Comparison of ENCODE assay signal across 15 cellular contexts in genomic region chr11:57303280-57303989, GRCh38. TPM values are rescaled to one million over a fixed set of nuclear protein-coding genes. Genes with fewer than 3 reads are reported as not detected.
DNase-seq lines count a peak whose midpoint lies in the region; ATAC-seq and TF ChIP-seq lines count a peak whose summit lies in the region.
"Had no signal": no experiment of that assay in that cellular context is flagged by ENCODE, and none has a peak within 500 bp of the region (broad histone marks: within the 10 kb centered on the region; RNA-seq: fewer than 3 reads in every experiment).

No MANE protein-coding gene starts in this region.

- H3K27ac Mint-ChIP-seq in progenitor cell of endocrine pancreas, result peak overlapping the region; percentile 87
- no peak overlapping the region for H3K27ac Mint-ChIP-seq in activated CD4-positive, alpha-beta T cell treated with anti-CD3 and anti-CD28 coated beads, Interleukin-2, amount 10 ng/mL, durations not matched to agents 7 days and 5 days
- H3K27ac Mint-ChIP-seq: activated B cell treated with CpG ODN at 0.5 μM for 24 hours, IgD-negative memory B cell, naive B cell had no signal

- H3K4me1 ChIP-seq in NT2/D1 (ENCODE audit: insufficient read depth, insufficient read length), result peaks cover 15% of the 10 kb centered on the region

- peak; percentile 80 for DNase-seq in H7
- DNase-seq in NT2/D1 (ENCODE audit: low read depth, low spot score), result no peak
- no peak for DNase-seq in epithelial cell of prostate (ENCODE audit: low read depth, low spot score)
- DNase-seq in progenitor cell of endocrine pancreas (ENCODE audit: low spot score, unreplicated experiment), result no peak
- DNase-seq in activated CD4-positive, alpha-beta T cell treated with anti-CD3 and anti-CD28 coated beads, Interleukin-2, amount 10 ng/mL, durations not matched to agents 7 days and 5 days, result no peak
- DNase-seq in activated CD4-positive, alpha-beta T cell treated with anti-CD3 and anti-CD28 coated beads, Interleukin-2, amount 50 U/mL, for 48 hours, result no peak
- DNase-seq: activated B cell treated with CpG ODN at 0.5 μM for 24 hours, activated T-cell treated with anti-CD3 and anti-CD28 coated beads for 4 hours, naive B cell, NCI-H146, testis had no signal

- TF ChIP-seq CTCF in progenitor cell of endocrine pancreas (IDR thresholded peaks at IDR 0.05; ENCODE audit: unreplicated experiment), result no peak

- H3K36me3 ChIP-seq in H7 (replicated peaks; ENCODE audit: control insufficient read depth, insufficient read depth, low read length), result peaks cover 41% of the 10 kb centered on the region
- H3K36me3 ChIP-seq in NT2/D1 (ENCODE audit: insufficient read depth, insufficient read length, low read length), result peaks cover 89% of the 10 kb centered on the region

- no peaks in the 10 kb centered on the region for H3K9me3 Mint-ChIP-seq in progenitor cell of endocrine pancreas (ENCODE audit: low read depth)
- H3K9me3 Mint-ChIP-seq in activated CD4-positive, alpha-beta T cell treated with anti-CD3 and anti-CD28 coated beads, Interleukin-2, amount 10 ng/mL, durations not matched to agents 7 days and 5 days, result peaks cover 6% of the 10 kb centered on the region

- peaks cover 5% of the 10 kb centered on the region; the same call in 1 of the 2 replicates for H3K9me3 ChIP-seq in NT2/D1 (ENCODE audit: insufficient read depth, low read length)
- H3K9me3 ChIP-seq: testis had no signal

- peak overlapping the region; percentile 85 for H3K27ac ChIP-seq in epithelial cell of prostate
- H3K27ac ChIP-seq: testis had no signal

- CTCF ChIA-PET in activated CD4-positive, alpha-beta T cell treated with anti-CD3 and anti-CD28 coated beads, Interleukin-2, amount 10 ng/mL, durations not matched to agents 7 days and 5 days (lab: Charles Lee), result interaction anchor here (1.1 kb wide), 1 partner anchor 8 kb away, joined by 3 read pairs; no protein-coding TSS in a partner anchor

- H3K27me3 ChIP-seq in H7 (ENCODE audit: control insufficient read depth, insufficient read depth, low read length) (no peaks in the 10 kb centered on the region), NT2/D1 (ENCODE audit: insufficient read depth, insufficient read length) (no peaks in the 10 kb centered on the region)
- H3K27me3 ChIP-seq: testis had no signal

- ATAC-seq in GM18520 (IDR thresholded peaks at IDR 0.05; ENCODE audit: unreplicated experiment) (no peak), GM18498 (IDR thresholded peaks at IDR 0.05; ENCODE audit: unreplicated experiment) (no peak)

- H3K4me3 Mint-ChIP-seq in progenitor cell of endocrine pancreas (ENCODE audit: low read depth), result no peak overlapping the region
- H3K4me3 Mint-ChIP-seq in activated CD4-positive, alpha-beta T cell treated with anti-CD3 and anti-CD28 coated beads, Interleukin-2, amount 10 ng/mL, durations not matched to agents 7 days and 5 days, result no peak overlapping the region
- H3K4me3 Mint-ChIP-seq: activated B cell treated with CpG ODN at 0.5 μM for 24 hours had no signal

- POLR2A ChIA-PET in activated CD4-positive, alpha-beta T cell treated with anti-CD3 and anti-CD28 coated beads, Interleukin-2, amount 10 ng/mL, durations not matched to agents 7 days and 5 days (lab: Charles Lee), result no interaction called here

- H3K27me3 Mint-ChIP-seq in progenitor cell of endocrine pancreas, result no peaks in the 10 kb centered on the region
- H3K27me3 Mint-ChIP-seq in activated CD4-positive, alpha-beta T cell treated with anti-CD3 and anti-CD28 coated beads, Interleukin-2, amount 10 ng/mL, durations not matched to agents 7 days and 5 days, result no peaks in the 10 kb centered on the region
- H3K27me3 Mint-ChIP-seq: activated B cell treated with CpG ODN at 0.5 μM for 24 hours, IgD-negative memory B cell, naive B cell had no signal

- H3K4me1 Mint-ChIP-seq in progenitor cell of endocrine pancreas (ENCODE audit: low read depth), result peaks cover 25% of the 10 kb centered on the region
- no peaks in the 10 kb centered on the region for H3K4me1 Mint-ChIP-seq in activated CD4-positive, alpha-beta T cell treated with anti-CD3 and anti-CD28 coated beads, Interleukin-2, amount 10 ng/mL, durations not matched to agents 7 days and 5 days
- H3K4me1 Mint-ChIP-seq: activated B cell treated with CpG ODN at 0.5 μM for 24 hours had no signal

- peaks cover 44% of the 10 kb centered on the region for H3K36me3 Mint-ChIP-seq in progenitor cell of endocrine pancreas (ENCODE audit: insufficient read depth)
- H3K36me3 Mint-ChIP-seq in activated CD4-positive, alpha-beta T cell treated with anti-CD3 and anti-CD28 coated beads, Interleukin-2, amount 10 ng/mL, durations not matched to agents 7 days and 5 days (ENCODE audit: low read depth), result peaks cover 20% of the 10 kb centered on the region

- H3K9ac ChIP-seq in NT2/D1 (ENCODE audit: insufficient read length, low read depth), result peak overlapping the region; percentile 29

- no peak overlapping the region for H3K4me3 ChIP-seq in H7 (ENCODE audit: insufficient read depth, low read depth, low read length)
- no peak overlapping the region for H3K4me3 ChIP-seq in NT2/D1 (ENCODE audit: insufficient read length, low read depth)
- H3K4me3 ChIP-seq: testis had no signal

RNA-seq across cellular contexts. Expression of gene TNKS1BP1, which starts 21.3 kb away (rescaled TPM):
- total RNA-seq in H7 (2014; rRNA removed; shearing (Covaris generic)), result 38.3 and 48.5 TPM in 2 replicates
- total RNA-seq in progenitor cell of endocrine pancreas, result 99.8 and 108 TPM in 2 replicates
- 10 to 100 TPM in 1 of 2 experiments, 1 to 10 TPM in 1; 8.9 to 10.4 TPM for total RNA-seq in activated CD4-positive, alpha-beta T cell treated with anti-CD3 and anti-CD28 coated beads, Interleukin-2, amount 10 ng/mL, durations not matched to agents 7 days and 5 days

RNA-seq across cellular contexts. Expression of gene SSRP1, which starts 32.3 kb away (rescaled TPM):
- 158 and 173 TPM in 2 replicates for total RNA-seq in H7 (2014; rRNA removed; shearing (Covaris generic))
- 126 and 131 TPM in 2 replicates for total RNA-seq in progenitor cell of endocrine pancreas
- total RNA-seq in activated CD4-positive, alpha-beta T cell treated with anti-CD3 and anti-CD28 coated beads, Interleukin-2, amount 10 ng/mL, durations not matched to agents 7 days and 5 days, result 100 to 1,000 TPM; 165 to 175 TPM

RNA-seq across cellular contexts. Expression of gene P2RX3, which starts 34.7 kb away (rescaled TPM):
- total RNA-seq in H7 (2014; rRNA removed; shearing (Covaris generic)), result not detected in 2 replicates
- not detected in 2 replicates for total RNA-seq in progenitor cell of endocrine pancreas
- total RNA-seq in activated CD4-positive, alpha-beta T cell treated with anti-CD3 and anti-CD28 coated beads, Interleukin-2, amount 10 ng/mL, durations not matched to agents 7 days and 5 days, result not detected
- total RNA-seq: activated B cell treated with CpG ODN at 0.5 μM for 24 hours, dermis microvascular lymphatic vessel endothelial cell had no signal
